In the genomic region with DNA sequence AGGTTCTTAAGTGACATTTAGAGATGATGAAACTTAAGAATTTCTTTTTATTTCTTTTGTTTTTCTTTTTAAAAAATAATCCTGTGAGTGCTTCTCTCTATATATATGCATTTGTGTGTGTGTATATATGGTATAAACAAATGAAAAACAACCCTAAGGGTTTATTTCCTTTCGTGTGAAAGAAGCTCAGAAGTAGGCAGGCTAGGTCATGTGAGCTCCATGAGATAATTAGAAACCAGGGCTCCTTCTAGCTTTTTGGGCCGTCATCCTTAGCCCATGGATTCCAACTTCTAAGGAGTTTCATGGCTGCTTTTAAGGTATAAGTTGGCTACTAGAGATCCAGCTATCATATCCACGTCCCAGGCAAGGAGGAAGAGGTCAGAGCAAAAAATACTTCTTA, we compare ENCODE assay signal across 7 cellular contexts. TPM values are rescaled to one million over a fixed set of nuclear protein-coding genes. Genes with fewer than 3 reads are reported as not detected.
"Had no signal": no experiment of that assay in that cellular context is flagged by ENCODE, and none has a peak within 500 bp of the region (broad histone marks: within the 10 kb centered on the region; RNA-seq: fewer than 3 reads in every experiment).

No MANE protein-coding gene starts in this region.

- FAIRE-seq: HepG2, HTR-8/SVneo had no signal

- DNase-seq: IMR-90, KBM-7, KG1 had no signal

- ATAC-seq: HepG2 had no signal

- H3K27ac ChIP-seq: HL-60 had no signal

RNA-seq across cellular contexts. Expression of gene C9orf43, which starts 11.2 kb away (rescaled TPM):
- polyA plus RNA-seq: IgD-negative memory B cell had no signal
